Comparison of ENCODE assay signal across 1 cellular context in genomic region chr22:50630376-50630775, GRCh38.
TF ChIP-seq lines count a peak whose summit lies in the region.

No MANE protein-coding gene starts in this region.

TF ChIP-seq in GM12891, 5 proteins besides CTCF, POLR2A, EP300 and RAD21 (continued from another document):
- TF ChIP-seq POLR2AphosphoS5 (IDR thresholded peaks at IDR 0.05; ENCODE audit: low read depth, low read length): no peak
